8 cellular contexts compared by ENCODE assay signal in genomic region chrX:20515841-20516461, GRCh38.
A peak's percentile ranks its signal among the peaks of the same experiment; 100 is the strongest.
DNase-seq lines count a peak whose midpoint lies in the region; ATAC-seq and TF ChIP-seq lines count a peak whose summit lies in the region.

No MANE protein-coding gene starts in this region.

- no peak overlapping the region for H3K4me3 Mint-ChIP-seq in effector memory CD8-positive, alpha-beta T cell

- no peak for TF ChIP-seq CTCF in PC-9 (conservative IDR thresholded peaks at IDR 0.05)

- peaks cover 1 to 5% of the 10 kb centered on the region in 2 donors for H3K4me1 Mint-ChIP-seq in effector memory CD8-positive, alpha-beta T cell (ENCODE audit: low read depth in 2 of 2)

- POLR2A ChIA-PET in PC-9 (lab: Charles Lee; ENCODE audit: unreplicated experiment), result interaction anchor here (0.6 kb wide), 1 partner anchor 843 kb away, joined by 12 read pairs; no protein-coding TSS in a partner anchor

- in situ Hi-C loops in ACHN (cut with HindIII; ENCODE audit: low pct_ligation_motif_present, low pct_unique_long_range_greater_than_20kb, low sequenced_read_pairs), result no loop called here

- CTCF ChIA-PET in PC-9 (lab: Charles Lee), result interaction anchor here (0.6 to 0.9 kb wide), 3 partner anchors 49 to 214 kb away, joined by 3 to 15 read pairs (median 3); no protein-coding TSS in a partner anchor

- no peaks in the 10 kb centered on the region for H3K9me3 Mint-ChIP-seq in effector memory CD8-positive, alpha-beta T cell

- peaks cover 7% of the 10 kb centered on the region; the same call in 1 of the 2 replicates for H3K9me3 ChIP-seq in PC-9 (ENCODE audit: insufficient read depth, low read depth)

- no peaks in the 10 kb centered on the region for H3K27me3 ChIP-seq in PC-9 (ENCODE audit: insufficient read depth, low read depth)

- intact Hi-C loops in PC-9 (cut with micrococcal nuclease; ENCODE audit: unreplicated experiment), result loop anchor here (1.0 to 5.0 kb wide), 4 partner anchors 154 to 1456 kb away; partner anchors contain the start of genes EIF1AX and RPS6KA3

- no peak overlapping the region for H3K27ac Mint-ChIP-seq in effector memory CD8-positive, alpha-beta T cell

- no peaks in the 10 kb centered on the region for H3K27me3 Mint-ChIP-seq in effector memory CD8-positive, alpha-beta T cell

- H3K4me3 ChIP-seq in PC-9, result no peak overlapping the region

- peaks cover 38% of the 10 kb centered on the region for H3K4me1 ChIP-seq in PC-9 (replicated peaks; ENCODE audit: insufficient read depth)

- no peaks in the 10 kb centered on the region for H4K20me1 ChIP-seq in PC-9 (ENCODE audit: insufficient read depth)

- H2AFZ ChIP-seq in PC-9, result no peak overlapping the region

- peak; percentile 74 for DNase-seq in ACHN
- peak; percentile 8 to 92 for DNase-seq in PC-9
- DNase-seq in effector memory CD8-positive, alpha-beta T cell, result no peak
- peak; percentile 10 to 22 for DNase-seq in stimulated activated CD4-positive, alpha-beta T cell treated with anti-CD3 and anti-CD28 coated beads, Interleukin-2, amount 100 ng/mL, for 24 hours
- DNase-seq in effector CD8-positive, alpha-beta T cell (lab: John Stamatoyannopoulos, UW), result no peak
- DNase-seq in NCI-H1417 treated with DMSO at 0.1 percent for 48 hours (lab: John Stamatoyannopoulos, UW), result no peak

- H3K9me2 ChIP-seq in PC-9 (ENCODE audit: insufficient read depth), result no peaks in the 10 kb centered on the region

- BruUV-seq in PC-9 (replicated peaks; lab: Mats Ljungman, UMichigan), result TSS peak; percentile 73

- no peaks in the 10 kb centered on the region for H3K36me3 Mint-ChIP-seq in effector memory CD8-positive, alpha-beta T cell (ENCODE audit: insufficient read depth)

- H3F3A ChIP-seq in PC-9 (ENCODE audit: insufficient read depth, low read depth), result peaks cover 22% of the 10 kb centered on the region

- H3K27ac ChIP-seq in PC-9, result peak overlapping the region; percentile 94

- peak overlapping the region; percentile 45 for H3K4me2 ChIP-seq in PC-9

- peak; percentile 98 for ATAC-seq in GM18520 (IDR thresholded peaks at IDR 0.05; ENCODE audit: unreplicated experiment)
- ATAC-seq in HG02981 (IDR thresholded peaks at IDR 0.05; ENCODE audit: unreplicated experiment), result peak; percentile 98
- ATAC-seq in effector memory CD8-positive, alpha-beta T cell (replicated peaks), result peak; percentile 46

- H3K36me3 ChIP-seq in PC-9 (ENCODE audit: low read depth), result no peaks in the 10 kb centered on the region; the same call in 1 of the 2 replicates

- H3K79me2 ChIP-seq in PC-9 (ENCODE audit: low read depth), result no peaks in the 10 kb centered on the region

Comparison
In these comparisons a context has a peak if more than half of its experiments do, and no peak if none do; other contexts are left out.
1. DNase-seq: peak in ACHN (single experiment), PC-9 (2 of 2) and stimulated activated CD4-positive, alpha-beta T cell treated with anti-CD3 and anti-CD28 coated beads, Interleukin-2, amount 100 ng/mL, for 24 hours (2 of 2); none in effector memory CD8-positive, alpha-beta T cell (0 of 3), effector CD8-positive, alpha-beta T cell (single experiment) and NCI-H1417 treated with DMSO at 0.1 percent for 48 hours (single experiment).
2. ATAC-seq: peak in every context shown above with its lines; median percentile 98 in GM18520; 98 in HG02981; 46 in effector memory CD8-positive, alpha-beta T cell.